Comparison of ENCODE assay signal across 18 cellular contexts in genomic region chr5:57247765-57248164, GRCh38.
"Had no signal": no experiment of that assay in that cellular context is flagged by ENCODE, and none has a peak within 500 bp of the region (broad histone marks: within the 10 kb centered on the region; RNA-seq: fewer than 3 reads in every experiment).

No MANE protein-coding gene starts in this region.

- H3K27me3 Mint-ChIP-seq: activated CD4-positive, alpha-beta memory T cell treated with anti-CD3 and anti-CD28 coated beads, Interleukin-2, amount 10 ng/mL, durations not matched to agents 7 days and 5 days had no signal

- ATAC-seq: PC-3 had no signal

- H3K27ac ChIP-seq: VCaP had no signal

- H3K4me3 Mint-ChIP-seq: activated CD4-positive, alpha-beta memory T cell treated with anti-CD3 and anti-CD28 coated beads, Interleukin-2, amount 10 ng/mL, durations not matched to agents 7 days and 5 days had no signal

- H3K27ac Mint-ChIP-seq: activated CD4-positive, alpha-beta memory T cell treated with anti-CD3 and anti-CD28 coated beads, Interleukin-2, amount 10 ng/mL, durations not matched to agents 7 days and 5 days had no signal

- DNase-seq: activated CD4-positive, alpha-beta memory T cell treated with anti-CD3 and anti-CD28 coated beads, Interleukin-2, amount 10 ng/mL, durations not matched to agents 7 days and 5 days; activated CD4-positive, alpha-beta T cell treated with anti-CD3 and anti-CD28 coated beads, Interleukin-2, amount 50 U/mL, for 1 hour; activated CD4-positive, CD25-positive, alpha-beta regulatory T cell; activated CD8-positive, alpha-beta memory T cell treated with anti-CD3 and anti-CD28 coated beads, Interleukin-2, amount 50 U/mL, for 48 hours; activated naive CD4-positive, alpha-beta T cell treated with anti-CD3 and anti-CD28 coated beads, Interleukin-2, amount 50 U/mL, for 16 hours; activated T-cell treated with anti-CD3 and anti-CD28 coated beads, Interleukin-2, amount 50 U/mL, for 1 hour; cerebellar nuclear complex; KG1; NCI-H1048; NCI-H146; NCI-H187 treated with DMSO at 0.1 percent for 48 hours; NCI-H2081 treated with DMSO at 0.1 percent for 48 hours; NCI-H446; NCI-H524; PC-3; SIG-M5; T-helper 2 cell had no signal

- H3K9me3 Mint-ChIP-seq: activated CD4-positive, alpha-beta memory T cell treated with anti-CD3 and anti-CD28 coated beads, Interleukin-2, amount 10 ng/mL, durations not matched to agents 7 days and 5 days had no signal
